ENCODE assay signal across 16 cellular contexts in the genomic region with DNA sequence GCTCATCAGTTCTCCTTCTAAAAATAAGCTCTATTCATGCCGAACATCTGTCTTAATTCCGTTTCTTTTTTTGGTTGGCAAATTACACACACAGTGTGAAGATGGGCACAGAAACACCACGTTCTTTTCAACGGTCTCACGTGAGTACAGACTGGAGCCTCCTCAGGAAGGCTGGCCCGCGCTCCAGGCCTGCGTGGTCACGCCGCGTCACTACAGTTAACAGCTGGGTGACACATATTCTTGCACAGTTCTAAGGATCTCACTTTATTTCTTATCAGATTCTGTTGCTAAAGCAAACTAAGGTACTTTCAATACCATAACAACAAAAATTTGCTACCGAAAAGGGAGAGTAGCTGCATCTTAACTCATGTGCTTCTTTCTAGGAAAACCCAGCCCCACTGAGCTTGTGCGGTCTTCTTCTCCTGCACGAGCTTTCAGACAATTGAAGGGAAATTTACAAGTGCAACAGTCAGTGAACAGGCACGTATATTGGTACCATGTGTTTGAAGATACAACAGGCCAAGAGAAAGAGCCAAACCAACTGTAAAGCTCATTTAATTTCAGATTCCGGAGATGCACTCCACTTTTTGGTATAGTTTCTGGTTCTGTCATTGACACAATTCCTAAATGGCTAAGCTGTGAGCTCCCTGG.
"Had no signal": no experiment of that assay in that cellular context is flagged by ENCODE, and none has a peak within 500 bp of the region (broad histone marks: within the 10 kb centered on the region; RNA-seq: fewer than 3 reads in every experiment).

No MANE protein-coding gene starts in this region.

- DNase-seq: activated CD4-positive, alpha-beta memory T cell treated with anti-CD3 and anti-CD28 coated beads, Interleukin-2, amount 10 ng/mL, durations not matched to agents 7 days and 5 days; activated CD8-positive, alpha-beta memory T cell treated with anti-CD3 and anti-CD28 coated beads, Interleukin-2, amount 50 U/mL, for 4 hours; activated naive CD4-positive, alpha-beta T cell treated with anti-CD3 and anti-CD28 coated beads for 36 hours; effector CD4-positive, alpha-beta T cell; kidney glomerular epithelial cell; right cardiac atrium; stimulated activated CD4-positive, alpha-beta T cell treated with anti-CD3 and anti-CD28 coated beads, Interleukin-1b, Interleukin-23, amount 100 ng/mL, for 48 hours; stimulated activated naive B cell treated with anti-CD40 and anti-IgM and Interleukin-4, amounts not matched to agents 10 μg/mL and 1 μg/mL and 100 μg/mL, for 72 hours; SW 1271 had no signal

- H3K4me3 ChIP-seq: cardiac muscle cell, gastroesophageal sphincter, hepatocyte, smooth muscle cell, upper lobe of left lung had no signal

- ATAC-seq: gastroesophageal sphincter; right cardiac atrium; stimulated activated naive B cell treated with anti-CD40 and anti-IgM and Interleukin-4, amounts not matched to agents 10 μg/mL and 1 μg/mL and 100 μg/mL, for 72 hours had no signal

- H2AFZ ChIP-seq: hepatocyte had no signal

- H3K4me1 ChIP-seq: gastroesophageal sphincter had no signal

- H3K79me2 ChIP-seq: hepatocyte had no signal

- H3K4me2 ChIP-seq: hepatocyte, smooth muscle cell had no signal

- H3K9me3 ChIP-seq: gastroesophageal sphincter, neutrophil, upper lobe of left lung had no signal

- H3K27me3 ChIP-seq: cardiac muscle cell, gastroesophageal sphincter, hepatocyte, neutrophil, upper lobe of left lung had no signal

- H3K9me3 Mint-ChIP-seq: activated CD4-positive, alpha-beta memory T cell treated with anti-CD3 and anti-CD28 coated beads, Interleukin-2, amount 10 ng/mL, durations not matched to agents 7 days and 5 days; activated naive CD4-positive, alpha-beta T cell treated with anti-CD3 and anti-CD28 coated beads for 36 hours; mesothelial cell of epicardium; stimulated activated naive B cell treated with anti-CD40 and anti-IgM and Interleukin-4, amounts not matched to agents 10 μg/mL and 1 μg/mL and 100 μg/mL, for 72 hours had no signal

- H3K4me3 Mint-ChIP-seq: activated CD4-positive, alpha-beta memory T cell treated with anti-CD3 and anti-CD28 coated beads, Interleukin-2, amount 10 ng/mL, durations not matched to agents 7 days and 5 days; activated naive CD4-positive, alpha-beta T cell treated with anti-CD3 and anti-CD28 coated beads for 36 hours; mesothelial cell of epicardium; stimulated activated naive B cell treated with anti-CD40 and anti-IgM and Interleukin-4, amounts not matched to agents 10 μg/mL and 1 μg/mL and 100 μg/mL, for 72 hours had no signal

- H3K36me3 ChIP-seq: cardiac muscle cell had no signal

- H3K27ac Mint-ChIP-seq: activated CD4-positive, alpha-beta memory T cell treated with anti-CD3 and anti-CD28 coated beads, Interleukin-2, amount 10 ng/mL, durations not matched to agents 7 days and 5 days; activated naive CD4-positive, alpha-beta T cell treated with anti-CD3 and anti-CD28 coated beads for 36 hours; mesothelial cell of epicardium; stimulated activated naive B cell treated with anti-CD40 and anti-IgM and Interleukin-4, amounts not matched to agents 10 μg/mL and 1 μg/mL and 100 μg/mL, for 72 hours had no signal

- H3K4me1 Mint-ChIP-seq: mesothelial cell of epicardium had no signal

- H3K27ac ChIP-seq: cardiac muscle cell, gastroesophageal sphincter, hepatocyte, neutrophil, upper lobe of left lung had no signal
